Comparison of ENCODE assay signal across 1 cellular context in the genomic region with DNA sequence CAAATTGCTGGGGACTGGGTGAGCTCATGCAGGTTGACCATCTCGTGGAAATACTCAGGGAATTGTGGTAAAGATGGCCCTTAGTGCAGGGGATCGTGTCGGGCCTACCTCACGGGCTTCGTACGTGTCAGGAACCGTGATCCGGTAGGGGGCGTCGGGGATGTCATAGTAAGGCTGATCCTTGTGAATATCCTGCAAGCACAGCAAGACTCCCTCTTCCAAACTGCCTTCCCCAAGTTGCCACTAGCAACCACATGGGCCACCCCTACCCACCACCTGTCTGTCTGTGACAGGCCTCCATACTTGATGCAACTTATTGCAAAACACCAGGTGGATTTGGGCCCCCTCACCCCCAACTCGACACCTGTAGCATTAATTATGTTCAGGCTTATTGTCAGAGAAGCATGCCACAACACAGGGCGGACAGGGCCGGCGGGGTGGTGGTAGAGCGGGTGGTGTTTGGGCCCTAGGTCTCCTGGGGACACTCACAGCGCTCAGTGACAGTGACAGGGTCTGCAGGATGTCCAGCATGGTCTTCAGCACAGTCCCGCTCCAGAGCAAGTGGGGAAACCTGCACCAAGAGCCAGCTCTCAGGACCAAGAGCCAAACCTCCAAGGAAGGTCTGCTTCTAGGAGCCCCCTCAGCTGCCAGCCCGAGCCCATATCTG.
TF ChIP-seq lines count a peak whose summit lies in the region.

No MANE protein-coding gene starts in this region.

TF ChIP-seq in GM12878, 131 proteins besides CTCF, POLR2A, EP300 and RAD21 (continued from another document):
- no peak for TF ChIP-seq CUX1 (IDR thresholded peaks at IDR 0.05; ENCODE audit: insufficient replicate concordance, low read depth, low read length)
- no peak for TF ChIP-seq NR2C1 (IDR thresholded peaks at IDR 0.05)
- no peak for TF ChIP-seq CBX5 (IDR thresholded peaks at IDR 0.05; ENCODE audit: low read depth)
- no peak for TF ChIP-seq FOXK2 (IDR thresholded peaks at IDR 0.05)
- no peak for TF ChIP-seq TCF12 (IDR thresholded peaks at IDR 0.05; ENCODE audit: low read depth, low read length)
